In the genomic region with DNA sequence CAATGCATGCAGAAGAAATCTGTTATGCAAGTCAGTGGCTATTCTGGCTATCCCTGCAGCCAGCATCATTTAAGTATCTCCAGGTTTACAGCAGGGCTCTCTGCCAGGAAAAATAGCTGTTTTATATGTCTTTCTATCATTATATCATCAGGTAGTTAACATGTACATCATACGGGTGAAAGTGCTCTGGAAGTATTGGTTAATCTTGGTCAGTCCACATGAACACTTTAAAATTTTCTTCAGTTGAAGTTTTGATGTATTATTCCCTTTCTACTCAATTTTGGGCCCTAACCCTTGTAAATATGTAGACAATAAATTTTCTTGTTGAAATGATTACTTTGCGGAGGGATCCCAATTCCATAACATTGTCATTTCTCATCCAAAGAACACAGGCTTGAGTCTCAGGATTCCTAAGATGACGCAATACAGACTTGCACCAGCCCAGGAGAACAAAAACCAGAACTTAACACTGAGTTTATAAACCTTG, we compare ENCODE assay signal across 1 cellular context.
TF ChIP-seq lines count a peak whose summit lies in the region.

No MANE protein-coding gene starts in this region.

TF ChIP-seq in GM23338, 12 proteins besides CTCF, POLR2A, EP300 and RAD21 (continued from another document):
- no peak for TF ChIP-seq CREB1 (CRISPR knock-in tag; IDR thresholded peaks at IDR 0.05; ENCODE audit: low read depth)
TF ChIP-seq in GM23338: peak in this region for 0.
